1 cellular context compared by ENCODE assay signal in genomic region chr18:49492694-49493033, GRCh38.
TF ChIP-seq lines count a peak whose summit lies in the region.

No MANE protein-coding gene starts in this region.

TF ChIP-seq in HepG2, 621 proteins besides CTCF, POLR2A, EP300 and RAD21:
- no peak for TF ChIP-seq TOE1 (CRISPR knock-in tag; IDR thresholded peaks at IDR 0.05)
- TF ChIP-seq GZF1 (CRISPR knock-in tag; IDR thresholded peaks at IDR 0.05): peak; percentile 15; the same call in 1 of the 2 replicates
- peak; percentile 3; the same call in 1 of the 2 replicates for TF ChIP-seq GMEB2 (CRISPR knock-in tag; IDR thresholded peaks at IDR 0.05; ENCODE audit: low read depth)
- TF ChIP-seq ZNF737 (CRISPR knock-in tag; IDR thresholded peaks at IDR 0.05; ENCODE audit: borderline replicate concordance): no peak
- 0 out of 4 replicates have a peak, but pooled peaks of 1 of the 2 experiments have one; percentile 3 for TF ChIP-seq HMGXB4 (CRISPR knock-in tag; IDR thresholded peaks at IDR 0.05; ENCODE audit: borderline replicate concordance in 1 of 2, low read depth in 1 of 2)
- TF ChIP-seq SOX5 (CRISPR knock-in tag; IDR thresholded peaks at IDR 0.05; ENCODE audit: borderline replicate concordance): 0 out of 2 replicates have a peak, but pooled peaks have one; percentile 0
- 0 out of 2 replicates have a peak, but pooled peaks have one; percentile 14 for TF ChIP-seq MYPOP (CRISPR knock-in tag; IDR thresholded peaks at IDR 0.05)
